11 cellular contexts compared by ENCODE assay signal in the genomic region with DNA sequence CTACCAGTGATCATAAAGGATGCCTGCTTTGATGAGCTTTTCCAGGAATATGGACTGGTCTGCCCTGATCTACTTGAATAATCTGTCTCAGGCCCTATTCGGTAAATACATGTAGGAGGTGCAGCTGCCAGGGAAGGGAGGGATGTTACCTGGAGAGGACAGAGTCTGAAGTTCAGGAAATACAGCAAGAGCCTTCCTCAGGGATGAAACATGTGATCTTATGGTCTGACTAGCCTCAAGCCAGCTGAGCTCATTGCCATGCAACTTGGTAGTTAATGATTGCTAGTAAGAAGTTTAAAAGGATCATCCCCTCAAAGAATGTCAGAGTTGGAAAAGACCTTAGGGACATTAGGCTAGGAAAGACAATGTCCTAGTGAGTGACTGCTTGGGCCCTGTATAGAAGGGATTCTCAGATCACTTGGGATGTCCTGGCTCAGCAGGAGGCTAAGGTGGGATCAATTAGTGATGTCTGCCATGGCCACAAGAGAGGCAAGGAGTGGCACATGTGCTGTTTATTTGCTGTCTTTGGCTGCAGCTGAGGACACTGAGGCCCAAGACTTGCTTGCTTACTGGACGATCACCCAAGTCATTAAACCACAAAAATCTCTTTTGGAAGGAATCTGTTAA. TPM values are rescaled to one million over a fixed set of nuclear protein-coding genes. Genes with fewer than 3 reads are reported as not detected.
DNase-seq lines count a peak whose midpoint lies in the region; ATAC-seq and TF ChIP-seq lines count a peak whose summit lies in the region.
"Had no signal": no experiment of that assay in that cellular context is flagged by ENCODE, and none has a peak within 500 bp of the region (broad histone marks: within the 10 kb centered on the region; RNA-seq: fewer than 3 reads in every experiment).

No MANE protein-coding gene starts in this region.

- no peaks in the 10 kb centered on the region for H3F3A ChIP-seq in GM23248 (ENCODE audit: insufficient read depth)

- H3K27me3 ChIP-seq in GM23248 (replicated peaks; ENCODE audit: insufficient read depth), result no peaks in the 10 kb centered on the region
- H3K27me3 ChIP-seq in upper lobe of right lung, result no peaks in the 10 kb centered on the region
- H3K27me3 ChIP-seq: vagina had no signal

- no peaks in the 10 kb centered on the region for H3K9me3 ChIP-seq in GM23248 (ENCODE audit: low read depth)
- no peaks in the 10 kb centered on the region for H3K9me3 ChIP-seq in upper lobe of right lung
- H3K9me3 ChIP-seq: vagina had no signal

- H3K27ac Mint-ChIP-seq in activated CD8-positive, alpha-beta memory T cell treated with anti-CD3 and anti-CD28 coated beads, Interleukin-2, amount 10 ng/mL, durations not matched to agents 7 days and 5 days, result peak overlapping the region; percentile 98
- peak overlapping the region; percentile 96 to 99 (median 97) for H3K27ac Mint-ChIP-seq in immature natural killer cell
- H3K27ac Mint-ChIP-seq in stimulated activated memory B cell treated with anti-CD40 and anti-IgM and Interleukin-4, amounts not matched to agents 10 μg/mL and 1 μg/mL and 100 μg/mL, for 72 hours, result peak overlapping the region; percentile 90

- H3K27ac ChIP-seq in GM23248 (no peak overlapping the region), upper lobe of right lung (no peak overlapping the region)
- H3K27ac ChIP-seq: vagina had no signal

- H3K9me2 ChIP-seq in GM23248 (ENCODE audit: insufficient read depth), result no peaks in the 10 kb centered on the region

- H4K20me1 ChIP-seq in GM23248 (ENCODE audit: insufficient read depth), result no peaks in the 10 kb centered on the region

- H3K4me3 Mint-ChIP-seq in activated CD8-positive, alpha-beta memory T cell treated with anti-CD3 and anti-CD28 coated beads, Interleukin-2, amount 10 ng/mL, durations not matched to agents 7 days and 5 days, result no peak overlapping the region
- peak overlapping the region in 3 of 5 donors; percentile 9 to 83 (median 71) for H3K4me3 Mint-ChIP-seq in immature natural killer cell
- no peak overlapping the region for H3K4me3 Mint-ChIP-seq in stimulated activated memory B cell treated with anti-CD40 and anti-IgM and Interleukin-4, amounts not matched to agents 10 μg/mL and 1 μg/mL and 100 μg/mL, for 72 hours

- H3K9me3 Mint-ChIP-seq in activated CD8-positive, alpha-beta memory T cell treated with anti-CD3 and anti-CD28 coated beads, Interleukin-2, amount 10 ng/mL, durations not matched to agents 7 days and 5 days (ENCODE audit: low read depth), result no peaks in the 10 kb centered on the region
- no peaks in the 10 kb centered on the region for H3K9me3 Mint-ChIP-seq in immature natural killer cell
- H3K9me3 Mint-ChIP-seq in stimulated activated memory B cell treated with anti-CD40 and anti-IgM and Interleukin-4, amounts not matched to agents 10 μg/mL and 1 μg/mL and 100 μg/mL, for 72 hours, result no peaks in the 10 kb centered on the region

- TF ChIP-seq CTCF in upper lobe of right lung (IDR thresholded peaks at IDR 0.05), result no peak

- peaks cover 15% of the 10 kb centered on the region for H3K36me3 Mint-ChIP-seq in activated CD8-positive, alpha-beta memory T cell treated with anti-CD3 and anti-CD28 coated beads, Interleukin-2, amount 10 ng/mL, durations not matched to agents 7 days and 5 days
- H3K36me3 Mint-ChIP-seq in immature natural killer cell, result no peaks in the 10 kb centered on the region
- H3K36me3 Mint-ChIP-seq in stimulated activated memory B cell treated with anti-CD40 and anti-IgM and Interleukin-4, amounts not matched to agents 10 μg/mL and 1 μg/mL and 100 μg/mL, for 72 hours, result no peaks in the 10 kb centered on the region

- no peak overlapping the region for H3K4me2 ChIP-seq in GM23248 (ENCODE audit: unreplicated experiment)

- no peaks in the 10 kb centered on the region for H3K27me3 Mint-ChIP-seq in activated CD8-positive, alpha-beta memory T cell treated with anti-CD3 and anti-CD28 coated beads, Interleukin-2, amount 10 ng/mL, durations not matched to agents 7 days and 5 days
- peaks cover 7 to 14% (median 12%) of the 10 kb centered on the region in 3 donors for H3K27me3 Mint-ChIP-seq in immature natural killer cell (ENCODE audit: low read depth in 3 of 3)
- no peaks in the 10 kb centered on the region for H3K27me3 Mint-ChIP-seq in stimulated activated memory B cell treated with anti-CD40 and anti-IgM and Interleukin-4, amounts not matched to agents 10 μg/mL and 1 μg/mL and 100 μg/mL, for 72 hours

- in situ Hi-C loops in GM23248 (cut with MboI), result no loop called here

- H3K4me1 Mint-ChIP-seq in activated CD8-positive, alpha-beta memory T cell treated with anti-CD3 and anti-CD28 coated beads, Interleukin-2, amount 10 ng/mL, durations not matched to agents 7 days and 5 days, result peaks cover 65% of the 10 kb centered on the region
- peaks cover 72 to 85% of the 10 kb centered on the region in 2 donors for H3K4me1 Mint-ChIP-seq in immature natural killer cell
- H3K4me1 Mint-ChIP-seq in stimulated activated memory B cell treated with anti-CD40 and anti-IgM and Interleukin-4, amounts not matched to agents 10 μg/mL and 1 μg/mL and 100 μg/mL, for 72 hours, result peaks cover 73% of the 10 kb centered on the region

- no peak overlapping the region for H3K4me3 ChIP-seq in GM23248
- H3K4me3 ChIP-seq in upper lobe of right lung, result no peak overlapping the region
- H3K4me3 ChIP-seq: vagina had no signal

- CTCF ChIA-PET in activated CD8-positive, alpha-beta memory T cell treated with anti-CD3 and anti-CD28 coated beads, Interleukin-2, amount 10 ng/mL, durations not matched to agents 7 days and 5 days (lab: Charles Lee), result interaction anchor here (0.7 to 1.8 kb wide), 9 partner anchors 9 to 87 kb away, joined by 3 to 5 read pairs (median 4); no protein-coding TSS in a partner anchor

- H3K4me1 ChIP-seq in GM23248 (ENCODE audit: insufficient read depth), result peaks cover 17% of the 10 kb centered on the region
- peaks cover 16% of the 10 kb centered on the region for H3K4me1 ChIP-seq in upper lobe of right lung

- intact Hi-C loops in upper lobe of right lung (cut with DNase I), result no loop called here

- no peak for ATAC-seq in activated CD8-positive, alpha-beta memory T cell treated with anti-CD3 and anti-CD28 coated beads, Interleukin-2, amount 10 ng/mL, durations not matched to agents 7 days and 5 days
- no peak for ATAC-seq in stimulated activated memory B cell treated with anti-CD40 and anti-IgM and Interleukin-4, amounts not matched to agents 10 μg/mL and 1 μg/mL and 100 μg/mL, for 72 hours
- no peak for ATAC-seq in upper lobe of right lung

- no peak overlapping the region for H3K9ac ChIP-seq in GM23248

- DNase-seq in activated CD8-positive, alpha-beta memory T cell treated with anti-CD3 and anti-CD28 coated beads, Interleukin-2, amount 10 ng/mL, durations not matched to agents 7 days and 5 days, result no peak
- DNase-seq in activated CD8-positive, alpha-beta memory T cell treated with anti-CD3 and anti-CD28 coated beads, Interleukin-2, amount 50 U/mL, for 4 hours, result no peak
- peak; percentile 58 for DNase-seq in SW480 (ENCODE audit: low spot score)
- no peak for DNase-seq in immature natural killer cell
- no peak for DNase-seq in AML-193 (lab: John Stamatoyannopoulos, UW)
- DNase-seq in GM23248, result no peak
- no peak for DNase-seq in upper lobe of right lung
- DNase-seq: activated gamma-delta T cell treated with Interleukin-2 at 50 U/mL for 16 hours, NCI-H524 treated with DMSO at 0.1 percent for 48 hours had no signal

- H2AFZ ChIP-seq in GM23248, result no peak overlapping the region

- H3K79me2 ChIP-seq in GM23248 (ENCODE audit: insufficient read depth), result peaks cover 93% of the 10 kb centered on the region

- WGBS in GM23248 (ENCODE audit: low coverage in 1 of 2, low lambda C conversion rate in 2 of 2, missing lambda C conversion rate in 2 of 2), 2 experiments, result 68 to 69% methylated on average over 2 of the region's 2 CpGs

- H3K36me3 ChIP-seq in GM23248 (ENCODE audit: low read depth) (no peaks in the 10 kb centered on the region), upper lobe of right lung (no peaks in the 10 kb centered on the region)
- H3K36me3 ChIP-seq: vagina had no signal

RNA-seq across cellular contexts. Expression of a gene that starts 18.5 kb away (rescaled TPM):
- 10 to 100 TPM; 74.3 to 80.5 TPM for total RNA-seq in activated CD8-positive, alpha-beta memory T cell treated with anti-CD3 and anti-CD28 coated beads, Interleukin-2, amount 10 ng/mL, durations not matched to agents 7 days and 5 days
- polyA plus RNA-seq in immature natural killer cell (10 to 100 TPM; 10.0 to 19.0 (median 18.0) TPM), GM23248 (2016; fragmentation: Nextera tagmentation; extraction: Ambion mirVana) (4.1 and 4.5 TPM in 2 replicates)
- total RNA-seq in GM23248 (2014; rRNA removed; shearing (Covaris generic)), result 9.5 and 10.0 TPM in 2 replicates
- 34.9 TPM for total RNA-seq in upper lobe of right lung

Comparison
In these comparisons a context has a peak if more than half of its experiments do, and no peak if none do; other contexts are left out.
1. H3K4me3 Mint-ChIP-seq: peak in immature natural killer cell (3 of 5); none in activated CD8-positive, alpha-beta memory T cell treated with anti-CD3 and anti-CD28 coated beads, Interleukin-2, amount 10 ng/mL, durations not matched to agents 7 days and 5 days (single experiment) and stimulated activated memory B cell treated with anti-CD40 and anti-IgM and Interleukin-4, amounts not matched to agents 10 μg/mL and 1 μg/mL and 100 μg/mL, for 72 hours (single experiment).
2. Peak in every context shown above with its lines, with median percentiles within 50 percentile points of each other: H3K27ac Mint-ChIP-seq.